Comparison of ENCODE assay signal across 8 cellular contexts in genomic region chr7:124101173-124101768, GRCh38.
DNase-seq lines count a peak whose midpoint lies in the region; ATAC-seq, FAIRE-seq and TF ChIP-seq lines count a peak whose summit lies in the region.

No MANE protein-coding gene starts in this region.

- peaks cover 40% of the 10 kb centered on the region for H3K9me3 Mint-ChIP-seq in GM23338

- H3K27ac Mint-ChIP-seq in GM23338, result no peak overlapping the region

- H3K4me3 ChIP-seq in GM23338 (no peak overlapping the region), suprapubic skin (no peak overlapping the region)

- no peaks in the 10 kb centered on the region for H3F3A ChIP-seq in GM23338 (replicated peaks; ENCODE audit: low read depth)

- H3K27ac ChIP-seq in GM23338 (ENCODE audit: low read depth), result no peak overlapping the region
- no peak overlapping the region for H3K27ac ChIP-seq in suprapubic skin

- H3K4me1 ChIP-seq in GM23338 (ENCODE audit: insufficient read depth), result no peaks in the 10 kb centered on the region
- no peaks in the 10 kb centered on the region for H3K4me1 ChIP-seq in suprapubic skin

- peak; percentile 51 for FAIRE-seq in RCC 7860 (lab: Jason Lieb, UNC)

- H3K79me2 ChIP-seq in GM23338 (replicated peaks; ENCODE audit: insufficient read depth), result no peaks in the 10 kb centered on the region

- H3K4me3 Mint-ChIP-seq in GM23338, result no peak overlapping the region

- no peak for TF ChIP-seq POLR2A in suprapubic skin (IDR thresholded peaks at IDR 0.05)

- H3K27me3 ChIP-seq in GM23338 (ENCODE audit: insufficient read depth) (no peaks in the 10 kb centered on the region), suprapubic skin (no peaks in the 10 kb centered on the region)

- peak; percentile 38; the same call in 1 of the 3 replicates for ATAC-seq in GM23338
- ATAC-seq in HG03460 (IDR thresholded peaks at IDR 0.05; ENCODE audit: unreplicated experiment), result no peak
- ATAC-seq in esophagus mucosa, result no peak

- H3K36me3 Mint-ChIP-seq in GM23338 (ENCODE audit: low read depth), result peaks cover 18% of the 10 kb centered on the region

- no peak overlapping the region for H2AFZ ChIP-seq in GM23338

- no peaks in the 10 kb centered on the region for H3K27me3 Mint-ChIP-seq in GM23338 (ENCODE audit: insufficient read depth, low read depth, poor library complexity)

- TF ChIP-seq EP300 in suprapubic skin (IDR thresholded peaks at IDR 0.05), result no peak

- peak; percentile 8 for DNase-seq in AG08396 (ENCODE audit: low spot score)
- peak; percentile 67 for DNase-seq in GM23338 (ENCODE audit: low spot score)
- DNase-seq in RCC 7860 (ENCODE audit: low spot score), result no peak
- DNase-seq in iPS-NIHi7 (ENCODE audit: extremely low spot score), result peak; percentile 46
- no peak for DNase-seq in suprapubic skin (ENCODE audit: low spot score in 2 of 2)
- no peak for DNase-seq in UCSD-AML1 (lab: John Stamatoyannopoulos, UW; ENCODE audit: unreplicated experiment)

- H3K4me1 Mint-ChIP-seq in GM23338, result no peaks in the 10 kb centered on the region

- peaks cover 9% of the 10 kb centered on the region for H3K9me3 ChIP-seq in suprapubic skin

- H3K36me3 ChIP-seq in GM23338 (ENCODE audit: insufficient read depth) (0 out of 2 replicates have a peak, but pooled peaks cover 6% of the 10 kb centered on the region), suprapubic skin (no peaks in the 10 kb centered on the region)

- no peaks in the 10 kb centered on the region for H3K9me2 ChIP-seq in GM23338 (ENCODE audit: insufficient read depth)

- 31% methylated on average over 5 of the region's 5 CpGs for WGBS in suprapubic skin

- H3K4me2 ChIP-seq in GM23338, result no peak overlapping the region

- H4K20me1 ChIP-seq in GM23338 (replicated peaks; ENCODE audit: insufficient read depth), result no peaks in the 10 kb centered on the region

- TF ChIP-seq CTCF in GM23338 (conservative IDR thresholded peaks at IDR 0.05; ENCODE audit: low read depth in 2 of 2) (peak; percentile 77 to 91), suprapubic skin (IDR thresholded peaks at IDR 0.05) (no peak)

TF ChIP-seq in GM23338, 12 proteins besides CTCF, POLR2A, EP300 and RAD21:
- TF ChIP-seq CREB1 (CRISPR knock-in tag; IDR thresholded peaks at IDR 0.05; ENCODE audit: low read depth), result no peak
- no peak for TF ChIP-seq ZNF331 (CRISPR knock-in tag; IDR thresholded peaks at IDR 0.05; ENCODE audit: low read depth)
- TF ChIP-seq ETS1 (IDR thresholded peaks at IDR 0.05), result no peak
- TF ChIP-seq EZH2 (IDR thresholded peaks at IDR 0.05; ENCODE audit: low read depth, unreplicated experiment), result no peak
- no peak for TF ChIP-seq REST (IDR thresholded peaks at IDR 0.05; ENCODE audit: unreplicated experiment)
- no peak for TF ChIP-seq NANOG (IDR thresholded peaks at IDR 0.05; ENCODE audit: borderline replicate concordance)
- no peak for TF ChIP-seq ZNF462 (CRISPR knock-in tag; IDR thresholded peaks at IDR 0.05)
- TF ChIP-seq STAT1 (IDR thresholded peaks at IDR 0.05; ENCODE audit: unreplicated experiment), result no peak
- no peak for TF ChIP-seq POLR2AphosphoS5 (IDR thresholded peaks at IDR 0.05; ENCODE audit: low read depth)
- TF ChIP-seq JUNB (IDR thresholded peaks at IDR 0.05; ENCODE audit: unreplicated experiment), result no peak
- TF ChIP-seq EZH2phosphoT487 (IDR thresholded peaks at IDR 0.05; ENCODE audit: unreplicated experiment), result no peak
- TF ChIP-seq ZNF114 (CRISPR knock-in tag; IDR thresholded peaks at IDR 0.05), result no peak

Comparison
In these comparisons a context has a peak if more than half of its experiments do, and no peak if none do; other contexts are left out.
1. DNase-seq: peak in AG08396 (single experiment), GM23338 (single experiment) and iPS-NIHi7 (single experiment); none in RCC 7860 (single experiment), suprapubic skin (0 of 2) and UCSD-AML1 (single experiment).
2. CTCF ChIP-seq: peak in GM23338 (2 of 2); none in suprapubic skin (0 of 2).